Comparison of ENCODE assay signal across 9 cellular contexts in the genomic region with DNA sequence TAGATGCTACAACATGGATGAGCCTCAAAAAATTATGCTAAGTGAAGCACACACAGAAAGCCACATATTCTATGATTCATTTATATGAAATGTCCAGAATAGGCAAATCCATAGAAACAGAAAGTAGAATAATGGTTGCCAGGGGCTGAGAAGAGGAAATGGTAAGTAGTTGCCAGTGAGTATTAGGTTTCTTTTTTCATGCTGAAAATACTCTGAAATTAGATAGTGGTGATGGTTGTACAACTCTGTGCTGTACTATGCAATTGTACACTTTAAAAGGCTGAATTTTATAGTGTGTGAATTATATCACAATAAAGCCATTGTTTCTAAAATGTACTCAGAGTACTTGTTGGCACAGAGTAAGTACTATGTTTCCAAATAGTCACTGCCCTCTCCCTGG. TPM values are rescaled to one million over a fixed set of nuclear protein-coding genes. Genes with fewer than 3 reads are reported as not detected.
A peak's percentile ranks its signal among the peaks of the same experiment; 100 is the strongest.
DNase-seq lines count a peak whose midpoint lies in the region; ATAC-seq and TF ChIP-seq lines count a peak whose summit lies in the region.
"Had no signal": no experiment of that assay in that cellular context is flagged by ENCODE, and none has a peak within 500 bp of the region (broad histone marks: within the 10 kb centered on the region; RNA-seq: fewer than 3 reads in every experiment).

No MANE protein-coding gene starts in this region.

- no peak overlapping the region for H3K4me3 ChIP-seq in KMS-11 (IDR thresholded peaks at IDR 0.05; ENCODE audit: insufficient read depth, low read depth, low read length)
- H3K4me3 ChIP-seq in upper lobe of right lung, result no peak overlapping the region
- H3K4me3 ChIP-seq in coronary artery, result no peak overlapping the region

- H3K27me3 ChIP-seq in KMS-11 (ENCODE audit: insufficient read depth, low read depth) (no peaks in the 10 kb centered on the region), upper lobe of right lung (no peaks in the 10 kb centered on the region)

- H3K36me3 ChIP-seq in KMS-11 (ENCODE audit: insufficient read depth), result no peaks in the 10 kb centered on the region
- H3K36me3 ChIP-seq in upper lobe of right lung, result no peaks in the 10 kb centered on the region

- no peak overlapping the region for H2AFZ ChIP-seq in KMS-11 (ENCODE audit: low read depth)

- DNase-seq in fibroblast of the conjunctiva (ENCODE audit: low read depth), result peak; percentile 12
- no peak for DNase-seq in upper lobe of right lung
- no peak for DNase-seq in dermis blood vessel endothelial cell
- no peak for DNase-seq in globus pallidus (ENCODE audit: low spot score)
- DNase-seq in coronary artery (ENCODE audit: low spot score), result no peak
- DNase-seq: NCI-H1105 treated with DMSO at 0.1 percent for 48 hours had no signal

- H3K4me1 ChIP-seq in KMS-11 (ENCODE audit: low read depth, poor library complexity, severe bottlenecking), result peaks cover 7% of the 10 kb centered on the region
- no peaks in the 10 kb centered on the region for H3K4me1 ChIP-seq in upper lobe of right lung

- H3K27ac ChIP-seq in KMS-11 (no peak overlapping the region), upper lobe of right lung (no peak overlapping the region), coronary artery (no peak overlapping the region)

- TF ChIP-seq CTCF in KMS-11 (conservative IDR thresholded peaks at IDR 0.05; ENCODE audit: low read depth, low read length) (no peak), upper lobe of right lung (IDR thresholded peaks at IDR 0.05) (no peak), coronary artery (IDR thresholded peaks at IDR 0.05) (no peak)

- H3K4me2 ChIP-seq in KMS-11, result peak overlapping the region; percentile 25; the same call in 1 of the 2 replicates

- no peaks in the 10 kb centered on the region for H4K20me1 ChIP-seq in KMS-11 (ENCODE audit: insufficient read depth)

- no peak overlapping the region for H3K9ac ChIP-seq in KMS-11

- H3K9me3 ChIP-seq in upper lobe of right lung, result no peaks in the 10 kb centered on the region

- ATAC-seq in GM18517 (IDR thresholded peaks at IDR 0.05; ENCODE audit: unreplicated experiment) (peak; percentile 91), GM21717 (IDR thresholded peaks at IDR 0.05; ENCODE audit: unreplicated experiment) (peak; percentile 65), upper lobe of right lung (no peak)

- intact Hi-C loops in upper lobe of right lung (cut with DNase I), result no loop called here

- H3K79me2 ChIP-seq in KMS-11 (ENCODE audit: insufficient read depth, low read depth), result no peaks in the 10 kb centered on the region

RNA-seq across cellular contexts. Expression of gene GFI1, which starts 15.5 kb away (rescaled TPM):
- total RNA-seq in upper lobe of right lung (5.4 TPM), dermis blood vessel endothelial cell (under 0.01 TPM in 1 of 2 replicates, not detected in the other)
